8 cellular contexts compared by ENCODE assay signal in the genomic region with DNA sequence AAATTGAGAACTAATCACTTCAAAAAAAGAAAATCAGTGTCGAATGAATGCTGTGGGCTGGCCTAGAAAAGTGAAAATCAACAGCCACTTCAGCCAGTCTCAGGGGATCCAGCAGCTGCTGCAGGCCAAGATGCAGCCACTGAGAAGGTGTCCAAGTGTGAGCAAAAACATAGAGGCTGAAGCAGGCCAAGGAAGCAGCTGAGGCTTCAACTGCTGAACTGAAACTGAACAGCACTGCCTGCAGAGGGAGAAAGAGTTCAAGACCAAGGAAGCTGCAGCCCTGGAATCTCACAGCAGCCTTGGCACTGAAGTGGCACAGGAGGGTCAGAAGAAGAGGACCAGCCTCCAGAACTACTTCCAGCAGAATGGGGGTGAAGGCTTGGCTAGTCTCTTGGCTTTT. TPM values are rescaled to one million over a fixed set of nuclear protein-coding genes. Genes with fewer than 3 reads are reported as not detected.
DNase-seq lines count a peak whose midpoint lies in the region; ATAC-seq and TF ChIP-seq lines count a peak whose summit lies in the region.

No MANE protein-coding gene starts in this region.

- H3K36me3 Mint-ChIP-seq in T-helper 17 cell (ENCODE audit: low read depth) = no peaks in the 10 kb centered on the region

- peaks cover 26% of the 10 kb centered on the region for H3K27me3 Mint-ChIP-seq in T-helper 17 cell

- H3K4me1 Mint-ChIP-seq in T-helper 17 cell = peaks cover 4% of the 10 kb centered on the region

- no peak overlapping the region for H3K4me3 ChIP-seq in fibroblast of pulmonary artery (replicated peaks; ENCODE audit: low read depth, low read length)

- peak; percentile 68 for ATAC-seq in HG02571 (IDR thresholded peaks at IDR 0.05; ENCODE audit: unreplicated experiment)
- no peak for ATAC-seq in T-helper 17 cell

- peak; percentile 35 for TF ChIP-seq CTCF in fibroblast of pulmonary artery (IDR thresholded peaks at IDR 0.05; ENCODE audit: low read length, missing control alignments)

- H3K4me3 Mint-ChIP-seq in T-helper 17 cell = no peak overlapping the region

- no peaks in the 10 kb centered on the region for H3K9me3 ChIP-seq in T-helper 17 cell (ENCODE audit: control insufficient read depth, low read length, poor library complexity, severe bottlenecking)

- peak; percentile 18 for DNase-seq in SIG-M5 treated with dmso at 0.1 percent for 504 hours (lab: John Stamatoyannopoulos, UW; ENCODE audit: unreplicated experiment)
- no peak for DNase-seq in SIG-M5 (lab: John Stamatoyannopoulos, UW)
- DNase-seq in NCI-H460 (ENCODE audit: extremely low read depth, low read depth) = peak; percentile 15
- DNase-seq in fibroblast of pulmonary artery (ENCODE audit: low read depth) = peak; percentile 27
- peak; percentile 3 for DNase-seq in smooth muscle cell of the brain vasculature (ENCODE audit: low read depth, low spot score)
- DNase-seq in NCI-H1105 treated with DMSO at 0.1 percent for 48 hours (lab: John Stamatoyannopoulos, UW) = no peak
- no peak for DNase-seq in T-helper 17 cell

- no peak overlapping the region for H3K27ac Mint-ChIP-seq in T-helper 17 cell

RNA-seq across cellular contexts. Expression of a gene that starts 15.8 kb away (rescaled TPM):
- total RNA-seq in NCI-H460 (2014; rRNA removed; shearing (Covaris generic)) = not detected in 2 replicates
- polyA plus RNA-seq in NCI-H460 (2014; cell fraction: nucleus; rRNA removed) = not detected in 2 replicates
- total RNA-seq in T-helper 17 cell = not detected

RNA-seq across cellular contexts. Expression of a gene that starts 28.0 kb away (rescaled TPM):
- total RNA-seq in NCI-H460 (2014; rRNA removed; shearing (Covaris generic)) = not detected in 2 replicates
- not detected in 2 replicates for polyA plus RNA-seq in NCI-H460 (2014; cell fraction: nucleus; rRNA removed)
- total RNA-seq in T-helper 17 cell = not detected

Comparison
In these comparisons a context has a peak if more than half of its experiments do, and no peak if none do; other contexts are left out.
1. DNase-seq: peak in SIG-M5 treated with dmso at 0.1 percent for 504 hours (single experiment), NCI-H460 (single experiment), fibroblast of pulmonary artery (single experiment) and smooth muscle cell of the brain vasculature (single experiment); none in SIG-M5 (single experiment), NCI-H1105 treated with DMSO at 0.1 percent for 48 hours (single experiment) and T-helper 17 cell (0 of 3).